Comparison of ENCODE assay signal across 23 cellular contexts in genomic region chr15:98755138-98755537, GRCh38.
DNase-seq lines count a peak whose midpoint lies in the region; ATAC-seq, FAIRE-seq and TF ChIP-seq lines count a peak whose summit lies in the region.
"Had no signal": no experiment of that assay in that cellular context is flagged by ENCODE, and none has a peak within 500 bp of the region (broad histone marks: within the 10 kb centered on the region; RNA-seq: fewer than 3 reads in every experiment).

No MANE protein-coding gene starts in this region.

- no peak overlapping the region for H3K4me3 Mint-ChIP-seq in stimulated activated memory B cell treated with anti-CD40 and anti-IgM and Interleukin-4, amounts not matched to agents 10 μg/mL and 1 μg/mL and 100 μg/mL, for 72 hours
- H3K4me3 Mint-ChIP-seq: CD4-positive, alpha-beta T cell; mesothelial cell of epicardium; neural progenitor cell had no signal

- DNase-seq in AG10803 (ENCODE audit: low read depth), result peak; percentile 32
- DNase-seq in NB4 (ENCODE audit: low read depth), result peak; percentile 24
- peak; percentile 58 for DNase-seq in bronchial epithelial cell (ENCODE audit: low read depth)
- DNase-seq in islet precursor cell, result peak; percentile 7
- no peak for DNase-seq in activated CD8-positive, alpha-beta memory T cell treated with anti-CD3 and anti-CD28 coated beads, Interleukin-2, amount 50 U/mL, for 4 hours
- DNase-seq: activated CD4-positive, alpha-beta T cell treated with anti-CD3 and anti-CD28 coated beads for 1 hour; activated gamma-delta T cell; CD4-positive, alpha-beta T cell; DND-41; hippocampal formation; left colon; MG63; NCI-H1694 treated with DMSO at 0.1 percent for 48 hours; NCI-H446 treated with DMSO at 0.1 percent for 48 hours; T-helper 9 cell had no signal

- H3K9me3 Mint-ChIP-seq in stimulated activated memory B cell treated with anti-CD40 and anti-IgM and Interleukin-4, amounts not matched to agents 10 μg/mL and 1 μg/mL and 100 μg/mL, for 72 hours, result no peaks in the 10 kb centered on the region
- H3K9me3 Mint-ChIP-seq: CD4-positive, alpha-beta T cell; dendritic cell treated with granulocyte-macrophage colony-stimulating factor and Interleukin-4, amounts not matched to agents 40 ng/mL and 50 ng/mL, for 4 days; mesothelial cell of epicardium; neural progenitor cell had no signal

- H3K4me3 ChIP-seq in AG10803 (ENCODE audit: low read length) (no peak overlapping the region), NB4 (ENCODE audit: low read depth, low read length) (no peak overlapping the region), bronchial epithelial cell (ENCODE audit: low read depth, low read length) (no peak overlapping the region)

- no peaks in the 10 kb centered on the region for H3K27me3 Mint-ChIP-seq in stimulated activated memory B cell treated with anti-CD40 and anti-IgM and Interleukin-4, amounts not matched to agents 10 μg/mL and 1 μg/mL and 100 μg/mL, for 72 hours
- H3K27me3 Mint-ChIP-seq: CD4-positive, alpha-beta T cell; dendritic cell treated with granulocyte-macrophage colony-stimulating factor and Interleukin-4, amounts not matched to agents 40 ng/mL and 50 ng/mL, for 4 days had no signal

- peaks cover 13% of the 10 kb centered on the region for H3K4me1 Mint-ChIP-seq in stimulated activated memory B cell treated with anti-CD40 and anti-IgM and Interleukin-4, amounts not matched to agents 10 μg/mL and 1 μg/mL and 100 μg/mL, for 72 hours

- no peak for ATAC-seq in GM18873 (IDR thresholded peaks at IDR 0.05; ENCODE audit: low FRiP score, unreplicated experiment)
- no peak for ATAC-seq in stimulated activated memory B cell treated with anti-CD40 and anti-IgM and Interleukin-4, amounts not matched to agents 10 μg/mL and 1 μg/mL and 100 μg/mL, for 72 hours
- no peak for ATAC-seq in GM18868 (IDR thresholded peaks at IDR 0.05; ENCODE audit: unreplicated experiment)
- ATAC-seq: left colon had no signal

- H3K36me3 ChIP-seq in bronchial epithelial cell (ENCODE audit: control insufficient read depth, insufficient read depth, low read length), result no peaks in the 10 kb centered on the region
- H3K36me3 ChIP-seq: MG63, neural progenitor cell, SJSA1 had no signal

- TF ChIP-seq CTCF in AG10803 (conservative IDR thresholded peaks at IDR 0.05; ENCODE audit: low read length) (no peak), NB4 (IDR thresholded peaks at IDR 0.05; ENCODE audit: low read depth, low read length) (no peak), bronchial epithelial cell (IDR thresholded peaks at IDR 0.05; ENCODE audit: insufficient read depth, low read length, severe bottlenecking) (no peak)

- TF ChIP-seq POLR2A in NB4 (IDR thresholded peaks at IDR 0.05; ENCODE audit: extremely low read depth, insufficient read length), result no peak

- no peaks in the 10 kb centered on the region for H3K27me3 ChIP-seq in bronchial epithelial cell (ENCODE audit: control insufficient read depth, insufficient read depth, low read length)
- H3K27me3 ChIP-seq: MG63, neural progenitor cell, SJSA1 had no signal

- no peak for FAIRE-seq in bronchial epithelial cell (lab: Jason Lieb, UNC)
- FAIRE-seq: urothelium cell line had no signal

- H3K27ac Mint-ChIP-seq in stimulated activated memory B cell treated with anti-CD40 and anti-IgM and Interleukin-4, amounts not matched to agents 10 μg/mL and 1 μg/mL and 100 μg/mL, for 72 hours, result no peak overlapping the region
- H3K27ac Mint-ChIP-seq: CD4-positive, alpha-beta T cell had no signal

- no peaks in the 10 kb centered on the region for H3K36me3 Mint-ChIP-seq in stimulated activated memory B cell treated with anti-CD40 and anti-IgM and Interleukin-4, amounts not matched to agents 10 μg/mL and 1 μg/mL and 100 μg/mL, for 72 hours
- H3K36me3 Mint-ChIP-seq: mesothelial cell of epicardium had no signal
